In genomic region chr17:81910840-81911276, GRCh38 we compare ENCODE assay signal across 8 cellular contexts. TPM values are rescaled to one million over a fixed set of nuclear protein-coding genes. Genes with fewer than 3 reads are reported as not detected.
A peak's percentile ranks its signal among the peaks of the same experiment; 100 is the strongest.
DNase-seq lines count a peak whose midpoint lies in the region; ATAC-seq, FAIRE-seq and TF ChIP-seq lines count a peak whose summit lies in the region.

No MANE protein-coding gene starts in this region.

- TF ChIP-seq EP300 in A549 (IDR thresholded peaks at IDR 0.05), result no peak
- no peak for TF ChIP-seq EP300 in stomach (IDR thresholded peaks at IDR 0.05)

- no peak for DNase-seq in A549 (ENCODE audit: low read depth in 1 of 2, low spot score in 1 of 2)
- DNase-seq in activated T-helper 1 cell treated with anti-CD3 and anti-CD28 coated beads, Interleukin-12 subunit alpha, Interleukin-12 subunit beta, Interleukin-2, Interleukin-4 antibody, amounts not matched to agents 30 ng/mL and 10 ng/mL and 1 ng/mL, durations not matched to agents 14 hours and 24 hours and 36 hours (ENCODE audit: low spot score), result no peak
- DNase-seq in stomach, result peak; percentile 30
- no peak for DNase-seq in NOMO-1 (lab: John Stamatoyannopoulos, UW; ENCODE audit: unreplicated experiment in 2 of 2)
- no peak for DNase-seq in GM10248 (ENCODE audit: extremely low spot score)

- H3K27me3 Mint-ChIP-seq in activated T-helper 1 cell treated with anti-CD3 and anti-CD28 coated beads, Interleukin-12 subunit alpha, Interleukin-12 subunit beta, Interleukin-2, Interleukin-4 antibody, amounts not matched to agents 30 ng/mL and 10 ng/mL and 1 ng/mL, durations not matched to agents 14 hours and 24 hours and 36 hours (ENCODE audit: insufficient read depth), result no peaks in the 10 kb centered on the region

- POLR2A ChIA-PET in A549 (lab: Yijun Ruan, JAX) (interaction anchor here (1.0 to 1.5 kb wide), 3 partner anchors 13 to 78 kb away, joined by 3 to 4 read pairs (median 3); partner anchors contain the start of gene MCRIP1), GM10248 (lab: Yijun Ruan, JAX) (no interaction called here)

- H3K27ac ChIP-seq in A549, result peak overlapping the region; percentile 62 to 88
- no peak overlapping the region for H3K27ac ChIP-seq in iPS-20b (ENCODE audit: low read length)
- peak overlapping the region; percentile 74 to 91 (median 85) for H3K27ac ChIP-seq in stomach

- H3K4me3 ChIP-seq in A549 (peak overlapping the region; percentile 71), iPS-20b (ENCODE audit: low read length) (peak overlapping the region; percentile 82), stomach (peak overlapping the region; percentile 67 to 82 (median 76))

- no peak for TF ChIP-seq POLR2A in A549 (IDR thresholded peaks at IDR 0.05; ENCODE audit: low read length)
- no peak for TF ChIP-seq POLR2A in stomach (IDR thresholded peaks at IDR 0.05)

- no peak for FAIRE-seq in A549 (lab: Jason Lieb, UNC)

- ATAC-seq in A549, result peak; percentile 3 to 21; a peak in 5 of 6 replicates
- peak; percentile 23 for ATAC-seq in GM18520 (IDR thresholded peaks at IDR 0.05; ENCODE audit: unreplicated experiment)
- ATAC-seq in HG03097 (IDR thresholded peaks at IDR 0.05; ENCODE audit: low FRiP score, unreplicated experiment), result peak; percentile 26

- H3K27me3 ChIP-seq in iPS-20b (ENCODE audit: insufficient read depth, low read length) (peaks cover 6% of the 10 kb centered on the region; the same call in 1 of the 2 replicates), stomach (no peaks in the 10 kb centered on the region)

- no peak for TF ChIP-seq RAD21 in A549 (conservative IDR thresholded peaks at IDR 0.05 in 1 of 2, IDR thresholded peaks at IDR 0.05 in 1 of 2)

- CTCF ChIA-PET in A549 (lab: Yijun Ruan, JAX) (interaction anchor here (1.2 to 7.6 kb wide), 4 partner anchors 15 to 49 kb away, joined by 3 to 68 read pairs (median 4); partner anchors contain the start of genes MAFG and PYCR1), GM10248 (lab: Yijun Ruan, JAX) (interaction anchor here (1.0 kb wide), 1 partner anchor 43 kb away, joined by 3 read pairs; no protein-coding TSS in a partner anchor)

- H3K4me1 Mint-ChIP-seq in activated T-helper 1 cell treated with anti-CD3 and anti-CD28 coated beads, Interleukin-12 subunit alpha, Interleukin-12 subunit beta, Interleukin-2, Interleukin-4 antibody, amounts not matched to agents 30 ng/mL and 10 ng/mL and 1 ng/mL, durations not matched to agents 14 hours and 24 hours and 36 hours (ENCODE audit: low read depth), result peaks cover 21% of the 10 kb centered on the region

- peak overlapping the region; percentile 98 for H3K4me2 ChIP-seq in A549

- H3K4me1 ChIP-seq in A549 (peaks cover 10% of the 10 kb centered on the region; the same call in 2 of the 3 replicates), iPS-20b (ENCODE audit: insufficient read depth, low read length) (no peaks in the 10 kb centered on the region), stomach (peaks cover 10 to 52% (median 38%) of the 10 kb centered on the region in 4 donors)

- peak overlapping the region; percentile 48 for H3K27ac Mint-ChIP-seq in activated T-helper 1 cell treated with anti-CD3 and anti-CD28 coated beads, Interleukin-12 subunit alpha, Interleukin-12 subunit beta, Interleukin-2, Interleukin-4 antibody, amounts not matched to agents 30 ng/mL and 10 ng/mL and 1 ng/mL, durations not matched to agents 14 hours and 24 hours and 36 hours

- H3K9me3 ChIP-seq in A549 (no peaks in the 10 kb centered on the region), iPS-20b (ENCODE audit: insufficient read depth, low read depth, low read length) (no peaks in the 10 kb centered on the region), stomach (no peaks in the 10 kb centered on the region)

- peak overlapping the region; percentile 68 for H3K9ac ChIP-seq in iPS-20b (ENCODE audit: low read depth, low read length)

- WGBS in A549 (ENCODE audit: missing lambda C conversion rate), result 10% methylated on average over 17 of the region's 55 CpGs
- WGBS in stomach, 5 donors, result 0 to 2% (median 1%) methylated on average over 3 to 55 of the region's 55 CpGs

- peaks cover 18% of the 10 kb centered on the region for H3K36me3 Mint-ChIP-seq in activated T-helper 1 cell treated with anti-CD3 and anti-CD28 coated beads, Interleukin-12 subunit alpha, Interleukin-12 subunit beta, Interleukin-2, Interleukin-4 antibody, amounts not matched to agents 30 ng/mL and 10 ng/mL and 1 ng/mL, durations not matched to agents 14 hours and 24 hours and 36 hours (ENCODE audit: low read depth)

- H3K36me3 ChIP-seq in iPS-20b (ENCODE audit: insufficient read depth, low read depth, low read length) (peaks cover 36% of the 10 kb centered on the region), stomach (peaks cover 59 to 77% (median 75%) of the 10 kb centered on the region in 4 donors)

- H3K9me3 Mint-ChIP-seq in activated T-helper 1 cell treated with anti-CD3 and anti-CD28 coated beads, Interleukin-12 subunit alpha, Interleukin-12 subunit beta, Interleukin-2, Interleukin-4 antibody, amounts not matched to agents 30 ng/mL and 10 ng/mL and 1 ng/mL, durations not matched to agents 14 hours and 24 hours and 36 hours, result no peaks in the 10 kb centered on the region

- peak overlapping the region; percentile 88 for H3K4me3 Mint-ChIP-seq in activated T-helper 1 cell treated with anti-CD3 and anti-CD28 coated beads, Interleukin-12 subunit alpha, Interleukin-12 subunit beta, Interleukin-2, Interleukin-4 antibody, amounts not matched to agents 30 ng/mL and 10 ng/mL and 1 ng/mL, durations not matched to agents 14 hours and 24 hours and 36 hours

- intact Hi-C loops in activated T-helper 1 cell treated with anti-CD3 and anti-CD28 coated beads, Interleukin-12 subunit alpha, Interleukin-12 subunit beta, Interleukin-2, Interleukin-4 antibody, amounts not matched to agents 30 ng/mL and 10 ng/mL and 1 ng/mL, durations not matched to agents 14 hours and 24 hours and 36 hours (cut with micrococcal nuclease), result loop anchor here (1.0 to 2.0 kb wide), 4 partner anchors 16 to 79 kb away; partner anchors contain the start of genes ALYREF, ANAPC11, MAFG and P4HB
- intact Hi-C loops in stomach (cut with DNase I; ENCODE audit: low total_unique reads), result no loop called here

- TF ChIP-seq CTCF in A549 (IDR thresholded peaks at IDR 0.05) (no peak), stomach (IDR thresholded peaks at IDR 0.05) (no peak), GM10248 (IDR thresholded peaks at IDR 0.05; ENCODE audit: control extremely low read depth, extremely low read depth, low read depth, missing control alignments) (no peak)

RNA-seq across cellular contexts. Expression of gene PCYT2, which starts 0.3 kb away (rescaled TPM):
- polyA plus RNA-seq in A549 (2011; rRNA removed) (7.1 and 7.7 TPM in 2 replicates), A549 (2017; fragmentation: RNase III; extraction: RNeasy Plus Mini Kit Qiagen cat#74134 plus additional on column Dnase treatment) (14.8 to 17.0 TPM (median 16.3 TPM) in 3 replicates), stomach (10 to 100 TPM; 39.7 to 51.7 (median 42.8) TPM)
- 16.6 and 20.5 TPM in 2 replicates for polyA plus RNA-seq in A549 (2012; cell fraction: cytosol; rRNA removed)
- 39.2 and 46.7 TPM in 2 replicates for polyA plus RNA-seq in A549 (2012; cell fraction: nucleus; rRNA removed)
- 12.4 and 13.8 TPM in 2 replicates for polyA minus RNA-seq in A549 (2011; rRNA and poly(A)+ RNA removed)
- 49.5 and 54.5 TPM in 2 replicates for total RNA-seq in activated T-helper 1 cell treated with anti-CD3 and anti-CD28 coated beads, Interleukin-12 subunit alpha, Interleukin-12 subunit beta, Interleukin-2, Interleukin-4 antibody, amounts not matched to agents 30 ng/mL and 10 ng/mL and 1 ng/mL, durations not matched to agents 14 hours and 24 hours and 36 hours
- total RNA-seq in stomach, result 100 to 1,000 TPM in 2 of 5 donors, 10 to 100 TPM in 3; 17.5 to 119 (median 27.2) TPM

RNA-seq across cellular contexts. Expression of gene SIRT7, which starts 7.1 kb away (rescaled TPM):
- 9.8 and 13.7 TPM in 2 replicates for polyA plus RNA-seq in A549 (2011; rRNA removed)
- polyA plus RNA-seq in A549 (2012; cell fraction: cytosol; rRNA removed), result 29.1 and 29.7 TPM in 2 replicates
- 131 and 141 TPM in 2 replicates for polyA plus RNA-seq in A549 (2012; cell fraction: nucleus; rRNA removed)
- polyA plus RNA-seq in A549 (2017; fragmentation: RNase III; extraction: RNeasy Plus Mini Kit Qiagen cat#74134 plus additional on column Dnase treatment), result 34.0 to 35.2 TPM (median 34.8 TPM) in 3 replicates
- polyA minus RNA-seq in A549 (2011; rRNA and poly(A)+ RNA removed), result 40.0 and 46.9 TPM in 2 replicates
- total RNA-seq in activated T-helper 1 cell treated with anti-CD3 and anti-CD28 coated beads, Interleukin-12 subunit alpha, Interleukin-12 subunit beta, Interleukin-2, Interleukin-4 antibody, amounts not matched to agents 30 ng/mL and 10 ng/mL and 1 ng/mL, durations not matched to agents 14 hours and 24 hours and 36 hours, result 53.2 and 57.5 TPM in 2 replicates
- 100 to 1,000 TPM in 1 of 5 donors, 10 to 100 TPM in 4; 22.8 to 128 (median 56.0) TPM for total RNA-seq in stomach
- polyA plus RNA-seq in stomach, result 10 to 100 TPM; 18.2 to 46.9 (median 44.1) TPM

RNA-seq across cellular contexts. Expression of gene NPB, which starts 8.8 kb away (rescaled TPM):
- polyA plus RNA-seq in A549 (2011; rRNA removed) (0.34 and 0.41 TPM in 2 replicates), A549 (2017; fragmentation: RNase III; extraction: RNeasy Plus Mini Kit Qiagen cat#74134 plus additional on column Dnase treatment) (0.29 to 0.45 TPM (median 0.38 TPM) in 3 replicates), stomach (under 1 TPM in 2 of 3 donors, not detected in 1; 0.83 to 0.93 TPM)
- 0.41 and 0.48 TPM in 2 replicates for polyA plus RNA-seq in A549 (2012; cell fraction: cytosol; rRNA removed)
- 0.48 and 0.61 TPM in 2 replicates for polyA plus RNA-seq in A549 (2012; cell fraction: nucleus; rRNA removed)
- 0.78 and 1.1 TPM in 2 replicates for polyA minus RNA-seq in A549 (2011; rRNA and poly(A)+ RNA removed)
- total RNA-seq in activated T-helper 1 cell treated with anti-CD3 and anti-CD28 coated beads, Interleukin-12 subunit alpha, Interleukin-12 subunit beta, Interleukin-2, Interleukin-4 antibody, amounts not matched to agents 30 ng/mL and 10 ng/mL and 1 ng/mL, durations not matched to agents 14 hours and 24 hours and 36 hours, result 0.24 and 0.31 TPM in 2 replicates
- 1 to 10 TPM in 2 of 5 donors, not detected in 3; 1.4 to 2.0 TPM for total RNA-seq in stomach

RNA-seq across cellular contexts. Expression of gene MAFG, which starts 16.7 kb away (rescaled TPM):
- polyA plus RNA-seq in A549 (2011; rRNA removed), result 41.6 and 47.9 TPM in 2 replicates
- 55.5 and 60.4 TPM in 2 replicates for polyA plus RNA-seq in A549 (2012; cell fraction: cytosol; rRNA removed)
- polyA plus RNA-seq in A549 (2012; cell fraction: nucleus; rRNA removed), result 194 and 235 TPM in 2 replicates
- 49.8 to 57.9 TPM (median 52.4 TPM) in 3 replicates for polyA plus RNA-seq in A549 (2017; fragmentation: RNase III; extraction: RNeasy Plus Mini Kit Qiagen cat#74134 plus additional on column Dnase treatment)
- 18.1 and 22.6 TPM in 2 replicates for polyA minus RNA-seq in A549 (2011; rRNA and poly(A)+ RNA removed)
- total RNA-seq in activated T-helper 1 cell treated with anti-CD3 and anti-CD28 coated beads, Interleukin-12 subunit alpha, Interleukin-12 subunit beta, Interleukin-2, Interleukin-4 antibody, amounts not matched to agents 30 ng/mL and 10 ng/mL and 1 ng/mL, durations not matched to agents 14 hours and 24 hours and 36 hours, result 33.8 and 35.5 TPM in 2 replicates
- total RNA-seq in stomach, result 10 to 100 TPM in 4 of 5 donors, 1 to 10 TPM in 1; 2.3 to 30.4 (median 20.3) TPM
- polyA plus RNA-seq in stomach, result 1 to 10 TPM; 7.2 to 8.9 (median 8.1) TPM

RNA-seq across cellular contexts. Expression of gene ANAPC11, which starts 19.3 kb away (rescaled TPM):
- polyA plus RNA-seq in A549 (2011; rRNA removed) (351 and 428 TPM in 2 replicates), A549 (2017; fragmentation: RNase III; extraction: RNeasy Plus Mini Kit Qiagen cat#74134 plus additional on column Dnase treatment) (352 to 382 TPM (median 377 TPM) in 3 replicates), stomach (100 to 1,000 TPM; 231 to 276 (median 257) TPM)
- polyA plus RNA-seq in A549 (2012; cell fraction: cytosol; rRNA removed), result 1,168 and 1,461 TPM in 2 replicates
- polyA plus RNA-seq in A549 (2012; cell fraction: nucleus; rRNA removed), result 941 and 1,063 TPM in 2 replicates
- polyA minus RNA-seq in A549 (2011; rRNA and poly(A)+ RNA removed), result 55.5 and 82.6 TPM in 2 replicates
- 123 and 124 TPM in 2 replicates for total RNA-seq in activated T-helper 1 cell treated with anti-CD3 and anti-CD28 coated beads, Interleukin-12 subunit alpha, Interleukin-12 subunit beta, Interleukin-2, Interleukin-4 antibody, amounts not matched to agents 30 ng/mL and 10 ng/mL and 1 ng/mL, durations not matched to agents 14 hours and 24 hours and 36 hours
- 100 to 1,000 TPM in 3 of 5 donors, 10 to 100 TPM in 2; 49.8 to 141 (median 108) TPM for total RNA-seq in stomach
